ENCODE assay signal across 12 cellular contexts in the genomic region with DNA sequence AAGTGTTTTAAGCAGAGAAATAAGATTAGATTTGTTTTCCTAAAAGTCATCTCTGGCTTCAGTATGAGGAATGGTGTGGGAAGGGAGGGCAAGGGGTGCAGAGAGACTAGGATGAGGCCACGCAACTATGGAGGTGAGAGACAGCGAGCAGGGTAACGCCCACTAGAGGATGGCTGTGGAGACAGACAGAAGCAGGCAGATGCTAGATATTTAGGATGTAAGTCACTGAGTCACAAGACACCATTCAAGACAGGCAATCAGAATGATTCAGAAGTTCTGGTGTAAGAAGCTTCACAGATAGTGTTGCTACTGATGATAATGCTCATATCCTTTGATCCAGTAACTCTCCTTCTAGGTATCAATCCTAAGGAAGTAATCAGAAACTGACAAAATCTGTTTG. TPM values are rescaled to one million over a fixed set of nuclear protein-coding genes. Genes with fewer than 3 reads are reported as not detected.
DNase-seq lines count a peak whose midpoint lies in the region; ATAC-seq, FAIRE-seq and TF ChIP-seq lines count a peak whose summit lies in the region.
"Had no signal": no experiment of that assay in that cellular context is flagged by ENCODE, and none has a peak within 500 bp of the region (broad histone marks: within the 10 kb centered on the region; RNA-seq: fewer than 3 reads in every experiment).

No MANE protein-coding gene starts in this region.

- peak; percentile 49 for FAIRE-seq in HTR-8/SVneo (lab: Jason Lieb, UNC)

- TF ChIP-seq CTCF in endodermal cell (conservative IDR thresholded peaks at IDR 0.05) (peak; percentile 43), psoas muscle (IDR thresholded peaks at IDR 0.05) (no peak)

- intact Hi-C loops in psoas muscle (cut with DNase I): no loop called here

- no peak overlapping the region for H3K9ac ChIP-seq in endodermal cell (ENCODE audit: extremely low read depth, low read length, poor library complexity, severe bottlenecking)

- peaks cover 6% of the 10 kb centered on the region for H3K36me3 Mint-ChIP-seq in endodermal cell (ENCODE audit: low read depth)
- peaks cover 3% of the 10 kb centered on the region for H3K36me3 Mint-ChIP-seq in activated CD8-positive, alpha-beta memory T cell treated with anti-CD3 and anti-CD28 coated beads, Interleukin-2, amount 10 ng/mL, durations not matched to agents 7 days and 5 days

- no peak overlapping the region for H3K4me3 Mint-ChIP-seq in endodermal cell
- H3K4me3 Mint-ChIP-seq in activated CD8-positive, alpha-beta memory T cell treated with anti-CD3 and anti-CD28 coated beads, Interleukin-2, amount 10 ng/mL, durations not matched to agents 7 days and 5 days: no peak overlapping the region

- peak; percentile 6 for ATAC-seq in GM18517 (IDR thresholded peaks at IDR 0.05; ENCODE audit: unreplicated experiment)
- ATAC-seq in psoas muscle: peak; percentile 79 to 93 (median 80)
- no peak for ATAC-seq in GM18870 (IDR thresholded peaks at IDR 0.05; ENCODE audit: unreplicated experiment)
- no peak for ATAC-seq in activated CD8-positive, alpha-beta memory T cell treated with anti-CD3 and anti-CD28 coated beads, Interleukin-2, amount 10 ng/mL, durations not matched to agents 7 days and 5 days
- ATAC-seq: left cardiac atrium had no signal

- no peaks in the 10 kb centered on the region for H3K27me3 Mint-ChIP-seq in endodermal cell (ENCODE audit: insufficient read depth)
- no peaks in the 10 kb centered on the region for H3K27me3 Mint-ChIP-seq in activated CD8-positive, alpha-beta memory T cell treated with anti-CD3 and anti-CD28 coated beads, Interleukin-2, amount 10 ng/mL, durations not matched to agents 7 days and 5 days

- no peak overlapping the region for H3K4me3 ChIP-seq in endodermal cell (ENCODE audit: low read length)
- no peak overlapping the region for H3K4me3 ChIP-seq in psoas muscle

- no peaks in the 10 kb centered on the region for H3K4me1 Mint-ChIP-seq in endodermal cell
- H3K4me1 Mint-ChIP-seq in activated CD8-positive, alpha-beta memory T cell treated with anti-CD3 and anti-CD28 coated beads, Interleukin-2, amount 10 ng/mL, durations not matched to agents 7 days and 5 days: no peaks in the 10 kb centered on the region

- H3K9me3 Mint-ChIP-seq in endodermal cell: no peaks in the 10 kb centered on the region
- no peaks in the 10 kb centered on the region for H3K9me3 Mint-ChIP-seq in activated CD8-positive, alpha-beta memory T cell treated with anti-CD3 and anti-CD28 coated beads, Interleukin-2, amount 10 ng/mL, durations not matched to agents 7 days and 5 days (ENCODE audit: low read depth)

- no peak overlapping the region for H3K27ac Mint-ChIP-seq in endodermal cell
- no peak overlapping the region for H3K27ac Mint-ChIP-seq in activated CD8-positive, alpha-beta memory T cell treated with anti-CD3 and anti-CD28 coated beads, Interleukin-2, amount 10 ng/mL, durations not matched to agents 7 days and 5 days

- WGBS in endodermal cell (ENCODE audit: insufficient coverage in 1 of 2, insufficient read length in 1 of 2), 2 experiments: 90% methylated on average over 3 of the region's 3 CpGs
- 83 to 97% (median 95%) methylated on average over 3 of the region's 3 CpGs for WGBS in psoas muscle, 3 donors

- H3K9me3 ChIP-seq in endodermal cell (ENCODE audit: control insufficient read depth, low read length) (no peaks in the 10 kb centered on the region), psoas muscle (no peaks in the 10 kb centered on the region)

- H3K27ac ChIP-seq in endodermal cell (ENCODE audit: low read depth, low read length) (no peak overlapping the region), psoas muscle (peak overlapping the region; percentile 84)

- CTCF ChIA-PET in activated CD8-positive, alpha-beta memory T cell treated with anti-CD3 and anti-CD28 coated beads, Interleukin-2, amount 10 ng/mL, durations not matched to agents 7 days and 5 days (lab: Charles Lee): no interaction called here

- H3K36me3 ChIP-seq in endodermal cell (ENCODE audit: control insufficient read depth, insufficient read depth, low read length): no peaks in the 10 kb centered on the region
- H3K36me3 ChIP-seq in psoas muscle (ENCODE audit: insufficient read depth in 1 of 2, low read depth in 1 of 2): peaks cover 2 to 16% of the 10 kb centered on the region in 2 donors

- DNase-seq in HTR-8/SVneo (ENCODE audit: insufficient read length, low spot score) (no peak), endodermal cell (no peak), psoas muscle (no peak), retina (no peak)
- DNase-seq in activated CD8-positive, alpha-beta memory T cell treated with anti-CD3 and anti-CD28 coated beads, Interleukin-2, amount 10 ng/mL, durations not matched to agents 7 days and 5 days: no peak
- no peak for DNase-seq in stimulated activated naive CD4-positive, alpha-beta T cell (lab: John Stamatoyannopoulos, UW)
- DNase-seq: anterior cingulate cortex, DMS79 treated with DMSO at 0.1 percent for 48 hours, left cardiac atrium, NCI-H446 treated with DMSO at 0.1 percent for 48 hours had no signal

- H3K27me3 ChIP-seq in endodermal cell (ENCODE audit: control insufficient read depth, insufficient read depth, low read length, poor library complexity, severe bottlenecking) (no peaks in the 10 kb centered on the region), psoas muscle (ENCODE audit: insufficient read depth in 3 of 3, low read length in 2 of 3) (no peaks in the 10 kb centered on the region)

- H3K4me1 ChIP-seq in endodermal cell (ENCODE audit: control insufficient read depth, insufficient read depth, low read length): no peaks in the 10 kb centered on the region
- H3K4me1 ChIP-seq in psoas muscle: peaks cover 49% of the 10 kb centered on the region

RNA-seq across cellular contexts. Expression of a gene that starts 19.1 kb away (rescaled TPM):
- total RNA-seq in endodermal cell (1 to 10 TPM; 8.8 to 9.1 TPM), psoas muscle (10 to 100 TPM in 3 of 4 donors, 1 to 10 TPM in 1; 4.8 to 18.2 (median 16.2) TPM)
- polyA plus RNA-seq in endodermal cell (2013, experiment 1 of 2): 10.0 TPM
- polyA plus RNA-seq in endodermal cell (2013, experiment 2 of 2): 10.8 TPM
- 10 to 100 TPM in 2 of 3 donors, 1 to 10 TPM in 1; 6.1 to 24.7 (median 18.9) TPM for polyA plus RNA-seq in psoas muscle
- 1 to 10 TPM; 7.7 to 8.4 TPM for total RNA-seq in activated CD8-positive, alpha-beta memory T cell treated with anti-CD3 and anti-CD28 coated beads, Interleukin-2, amount 10 ng/mL, durations not matched to agents 7 days and 5 days

RNA-seq across cellular contexts. Expression of a gene that starts 20.3 kb away (rescaled TPM):
- total RNA-seq in endodermal cell: 10 to 100 TPM; 12.2 to 14.9 TPM
- polyA plus RNA-seq in endodermal cell (2013, experiment 1 of 2): 12.0 TPM
- polyA plus RNA-seq in endodermal cell (2013, experiment 2 of 2): 11.1 TPM
- 10 to 100 TPM; 12.5 to 44.2 (median 26.9) TPM for total RNA-seq in psoas muscle
- polyA plus RNA-seq in psoas muscle: 10 to 100 TPM; 15.1 to 21.8 (median 21.1) TPM
- 1 to 10 TPM; 1.5 to 1.8 TPM for total RNA-seq in activated CD8-positive, alpha-beta memory T cell treated with anti-CD3 and anti-CD28 coated beads, Interleukin-2, amount 10 ng/mL, durations not matched to agents 7 days and 5 days

Comparison
In these comparisons a context has a peak if more than half of its experiments do, and no peak if none do; other contexts are left out.
1. ATAC-seq: peak in GM18517 (single experiment) and psoas muscle (4 of 4); none in GM18870 (single experiment) and activated CD8-positive, alpha-beta memory T cell treated with anti-CD3 and anti-CD28 coated beads, Interleukin-2, amount 10 ng/mL, durations not matched to agents 7 days and 5 days (single experiment).
2. RNA of a gene that starts 20.3 kb away (total RNA-seq): 12.5 to 44.2 TPM in psoas muscle and 12.2 to 14.9 TPM in endodermal cell; 1.5 to 1.8 TPM in activated CD8-positive, alpha-beta memory T cell treated with anti-CD3 and anti-CD28 coated beads, Interleukin-2, amount 10 ng/mL, durations not matched to agents 7 days and 5 days; every median in the first group is over 4 times any median in the second.